ENCODE assay signal across 7 cellular contexts in genomic region chr12:46675736-46676135, GRCh38.
DNase-seq lines count a peak whose midpoint lies in the region; ATAC-seq and TF ChIP-seq lines count a peak whose summit lies in the region.

No MANE protein-coding gene starts in this region.

- H3K4me1 ChIP-seq in right lobe of liver, result no peaks in the 10 kb centered on the region

- in situ Hi-C loops in brain microvascular endothelial cell (cut with HindIII; ENCODE audit: low pct_ligation_motif_present, low sequenced_read_pairs), result no loop called here

- TF ChIP-seq CTCF in LNCaP clone FGC (IDR thresholded peaks at IDR 0.05; ENCODE audit: control insufficient read depth, extremely low read depth, insufficient read depth) (peak; percentile 53), brain microvascular endothelial cell (IDR thresholded peaks at IDR 0.05; ENCODE audit: low read depth, low read length, missing control alignments) (peak; percentile 52), right lobe of liver (IDR thresholded peaks at IDR 0.05) (peak; percentile 67 to 78 (median 71))

- 52% methylated on average over 11 of the region's 11 CpGs for WGBS in right lobe of liver (ENCODE audit: insufficient coverage, low coverage, low lambda C conversion rate, missing lambda C conversion rate)

- intact Hi-C loops in right lobe of liver (cut with DNase I), result loop anchor here in 1 of 2 donors (5.0 kb wide), 1 partner anchor 257 kb away; no protein-coding TSS in a partner anchor

- H3K27me3 ChIP-seq in brain microvascular endothelial cell (replicated peaks) (no peaks in the 10 kb centered on the region), right lobe of liver (no peaks in the 10 kb centered on the region)

- TF ChIP-seq POLR2A in right lobe of liver (IDR thresholded peaks at IDR 0.05), result no peak

- H3K36me3 ChIP-seq in brain microvascular endothelial cell (replicated peaks) (no peaks in the 10 kb centered on the region), right lobe of liver (no peaks in the 10 kb centered on the region)

- peak; percentile 58 for DNase-seq in EL
- no peak for DNase-seq in LNCaP clone FGC (ENCODE audit: low read depth)
- DNase-seq in brain microvascular endothelial cell, result peak; percentile 26
- DNase-seq in right lobe of liver, result peak; percentile 33 to 52 (median 48)

- no peak overlapping the region for H3K4me3 ChIP-seq in LNCaP clone FGC (ENCODE audit: low read depth, low read length)
- H3K4me3 ChIP-seq in brain microvascular endothelial cell (ENCODE audit: low read depth, low read length), result no peak overlapping the region
- no peak overlapping the region for H3K4me3 ChIP-seq in right lobe of liver

- ATAC-seq in right lobe of liver (peak; percentile 83 to 90 (median 89)), HG03196 (IDR thresholded peaks at IDR 0.05; ENCODE audit: unreplicated experiment) (no peak), GM19452 (IDR thresholded peaks at IDR 0.05; ENCODE audit: unreplicated experiment) (no peak), GM18858 (IDR thresholded peaks at IDR 0.05; ENCODE audit: unreplicated experiment) (no peak)

- H3K9me3 ChIP-seq in right lobe of liver, result no peaks in the 10 kb centered on the region

- no peak overlapping the region for H3K27ac ChIP-seq in brain microvascular endothelial cell
- no peak overlapping the region for H3K27ac ChIP-seq in right lobe of liver

Comparison
In these comparisons a context has a peak if more than half of its experiments do, and no peak if none do; other contexts are left out.
1. ATAC-seq: peak in right lobe of liver (4 of 4); none in HG03196 (single experiment), GM19452 (single experiment) and GM18858 (single experiment).
2. Peak in every context shown above with its lines, with median percentiles within 50 percentile points of each other: CTCF ChIP-seq.